13 cellular contexts compared by ENCODE assay signal in genomic region chr22:40247976-40248375, GRCh38.
A peak's percentile ranks its signal among the peaks of the same experiment; 100 is the strongest.
DNase-seq lines count a peak whose midpoint lies in the region; ATAC-seq, FAIRE-seq and TF ChIP-seq lines count a peak whose summit lies in the region.
"Had no signal": no experiment of that assay in that cellular context is flagged by ENCODE, and none has a peak within 500 bp of the region (broad histone marks: within the 10 kb centered on the region; RNA-seq: fewer than 3 reads in every experiment).

No MANE protein-coding gene starts in this region.

- no peak overlapping the region for H3K27ac ChIP-seq in colonic mucosa
- H3K27ac ChIP-seq: body of pancreas, esophagus squamous epithelium, HL-60 had no signal

- no peaks in the 10 kb centered on the region for H3K4me1 ChIP-seq in colonic mucosa

- H3K4me1 Mint-ChIP-seq in chondrocyte (ENCODE audit: low read depth), result peaks cover 18% of the 10 kb centered on the region

- H3K36me3 ChIP-seq in bronchial epithelial cell (ENCODE audit: control insufficient read depth, insufficient read depth, low read length) (no peaks in the 10 kb centered on the region), colonic mucosa (peaks cover 5% of the 10 kb centered on the region)

- ATAC-seq in HG02885 (IDR thresholded peaks at IDR 0.05; ENCODE audit: poor library complexity, unreplicated experiment), result no peak
- ATAC-seq: body of pancreas had no signal

- TF ChIP-seq CTCF in bronchial epithelial cell (IDR thresholded peaks at IDR 0.05; ENCODE audit: insufficient read depth, low read length, severe bottlenecking) (no peak), colonic mucosa (IDR thresholded peaks at IDR 0.05) (no peak), chondrocyte (IDR thresholded peaks at IDR 0.05) (no peak)

- H3K9me3 ChIP-seq in colonic mucosa, result no peaks in the 10 kb centered on the region
- H3K9me3 ChIP-seq: body of pancreas, esophagus squamous epithelium had no signal

- no peak overlapping the region for H3K27ac Mint-ChIP-seq in chondrocyte (ENCODE audit: unreplicated experiment)
- H3K27ac Mint-ChIP-seq: nephron progenitor cell had no signal

- peak; percentile 23 for FAIRE-seq in bronchial epithelial cell (lab: Jason Lieb, UNC)

- peaks cover 4% of the 10 kb centered on the region for H3K36me3 Mint-ChIP-seq in chondrocyte (ENCODE audit: low read depth)

- intact Hi-C loops in colonic mucosa (cut with DNase I), result no loop called here

- H3K27me3 Mint-ChIP-seq in chondrocyte (ENCODE audit: low read depth), result no peaks in the 10 kb centered on the region

- H3K9ac ChIP-seq in colonic mucosa (ENCODE audit: low read depth in 2 of 2, low read length in 2 of 2), result no peak overlapping the region

- H3K4me3 Mint-ChIP-seq in chondrocyte (ENCODE audit: unreplicated experiment), result no peak overlapping the region
- H3K4me3 Mint-ChIP-seq: nephron progenitor cell had no signal

- H3K27me3 ChIP-seq in bronchial epithelial cell (ENCODE audit: control insufficient read depth, insufficient read depth, low read length) (no peaks in the 10 kb centered on the region), colonic mucosa (no peaks in the 10 kb centered on the region)
- H3K27me3 ChIP-seq: body of pancreas, esophagus squamous epithelium had no signal

- H3K9me3 Mint-ChIP-seq in chondrocyte (ENCODE audit: low read depth), result no peaks in the 10 kb centered on the region
- H3K9me3 Mint-ChIP-seq: nephron progenitor cell had no signal

- no peak overlapping the region for H3K4me3 ChIP-seq in bronchial epithelial cell (ENCODE audit: low read depth, low read length)
- no peak overlapping the region for H3K4me3 ChIP-seq in colonic mucosa
- H3K4me3 ChIP-seq: body of pancreas, esophagus squamous epithelium, smooth muscle cell had no signal

- DNase-seq in MV-4-11 (lab: John Stamatoyannopoulos, UW) (peak; percentile 8), bronchial epithelial cell (ENCODE audit: low read depth) (no peak), colonic mucosa (no peak), chondrocyte (ENCODE audit: low spot score) (no peak), T1000 (lab: John Stamatoyannopoulos, UW) (no peak)
- DNase-seq in activated CD8-positive, alpha-beta memory T cell treated with anti-CD3 and anti-CD28 coated beads for 4 hours (ENCODE audit: low read depth in 2 of 2), result peak; percentile 24 to 44
- peak; percentile 24 to 31 for DNase-seq in stimulated activated CD8-positive, alpha-beta memory T cell treated with anti-CD3 and anti-CD28 coated beads, Interleukin-2, amount 100 ng/mL, for 1 hour (ENCODE audit: low read depth in 2 of 2)
- DNase-seq: esophagus squamous epithelium, nephron progenitor cell had no signal

Comparison
In these comparisons a context has a peak if more than half of its experiments do, and no peak if none do; other contexts are left out.
1. DNase-seq: peak in MV-4-11 (single experiment), activated CD8-positive, alpha-beta memory T cell treated with anti-CD3 and anti-CD28 coated beads for 4 hours (2 of 2) and stimulated activated CD8-positive, alpha-beta memory T cell treated with anti-CD3 and anti-CD28 coated beads, Interleukin-2, amount 100 ng/mL, for 1 hour (2 of 2); none in bronchial epithelial cell (single experiment), colonic mucosa (single experiment), chondrocyte (single experiment) and T1000 (single experiment).